ENCODE assay signal across 8 cellular contexts in the genomic region with DNA sequence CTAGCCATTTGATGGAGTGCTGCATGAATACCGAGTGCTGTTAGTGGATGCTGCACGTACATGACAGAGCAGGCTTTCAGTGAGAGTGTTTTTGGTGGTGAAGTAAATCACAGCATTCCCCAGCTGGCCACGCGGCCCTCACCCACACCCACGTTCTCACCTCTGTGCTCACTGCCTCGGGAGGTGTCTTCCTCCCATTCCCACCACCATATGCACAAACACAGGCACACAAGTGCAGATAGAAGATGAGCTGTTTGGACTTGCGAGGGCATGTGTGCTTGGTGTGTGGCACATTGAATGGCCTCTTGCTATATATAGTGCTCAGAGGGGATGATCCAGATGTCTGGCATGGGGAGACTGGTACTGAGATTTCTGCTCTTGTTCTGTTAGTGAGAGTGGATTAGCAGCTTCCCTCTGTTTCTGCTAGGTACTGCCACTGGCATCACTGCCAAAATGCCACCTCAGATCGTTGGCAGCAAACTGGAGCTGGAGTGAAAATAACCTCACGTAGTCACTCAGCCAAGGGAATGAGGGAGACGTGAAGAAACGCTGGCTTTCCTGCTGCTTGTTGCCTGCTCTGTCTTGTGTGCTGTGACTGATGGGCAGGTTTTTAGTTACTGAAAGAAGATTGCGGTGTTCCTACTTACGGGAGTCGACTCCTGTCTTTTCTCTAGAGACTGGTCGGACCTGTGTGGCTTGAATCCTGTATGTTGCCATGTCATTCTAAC. TPM values are rescaled to one million over a fixed set of nuclear protein-coding genes. Genes with fewer than 3 reads are reported as not detected.
DNase-seq lines count a peak whose midpoint lies in the region; ATAC-seq and TF ChIP-seq lines count a peak whose summit lies in the region.

No MANE protein-coding gene starts in this region.

- ATAC-seq in GM23338 (peak; percentile 10; the same call in 2 of the 3 replicates), HG03439 (IDR thresholded peaks at IDR 0.05; ENCODE audit: unreplicated experiment) (no peak), HG03442 (IDR thresholded peaks at IDR 0.05; ENCODE audit: unreplicated experiment) (no peak)
- ATAC-seq in activated T-cell treated with anti-CD3 and anti-CD28 coated beads, Interleukin-2, amount 50 U/mL, for 4 hours = peak; percentile 15 to 24

- H3K9me3 Mint-ChIP-seq in GM23338 = no peaks in the 10 kb centered on the region
- H3K9me3 Mint-ChIP-seq in activated T-cell treated with anti-CD3 and anti-CD28 coated beads, Interleukin-2, amount 50 U/mL, for 4 hours = no peaks in the 10 kb centered on the region

- peaks cover 100% of the 10 kb centered on the region for H3K79me2 ChIP-seq in GM23338 (replicated peaks; ENCODE audit: insufficient read depth)

- H3K27ac ChIP-seq in GM23338 (ENCODE audit: low read depth) = peak overlapping the region; percentile 8

- H3F3A ChIP-seq in GM23338 (replicated peaks; ENCODE audit: low read depth) = peaks cover 45% of the 10 kb centered on the region

- peaks cover 94% of the 10 kb centered on the region for H4K20me1 ChIP-seq in GM23338 (replicated peaks; ENCODE audit: insufficient read depth)

- H3K36me3 ChIP-seq in GM23338 (ENCODE audit: insufficient read depth) = peaks cover 22% of the 10 kb centered on the region

- peaks cover 77% of the 10 kb centered on the region for H3K4me1 Mint-ChIP-seq in GM23338
- H3K4me1 Mint-ChIP-seq in activated T-cell treated with anti-CD3 and anti-CD28 coated beads, Interleukin-2, amount 50 U/mL, for 4 hours (ENCODE audit: low read depth) = peaks cover 68% of the 10 kb centered on the region

- intact Hi-C loops in head of caudate nucleus (cut with DNase I) = no loop called here
- intact Hi-C loops in posterior vena cava (cut with DNase I) = no loop called here

- H3K27me3 ChIP-seq in GM23338 (ENCODE audit: insufficient read depth) = no peaks in the 10 kb centered on the region

- peak overlapping the region; percentile 39; the same call in 1 of the 2 replicates for H3K4me3 ChIP-seq in GM23338

- H3K4me1 ChIP-seq in GM23338 (ENCODE audit: insufficient read depth) = peaks cover 90% of the 10 kb centered on the region

- TF ChIP-seq CTCF in GM23338 (conservative IDR thresholded peaks at IDR 0.05; ENCODE audit: low read depth in 2 of 2) = no peak

- H3K27ac Mint-ChIP-seq in GM23338 = peak overlapping the region; percentile 70

- H3K4me2 ChIP-seq in GM23338 = peak overlapping the region; percentile 10

- H2AFZ ChIP-seq in GM23338 = no peak overlapping the region

- DNase-seq in GM23338 (ENCODE audit: low spot score) (no peak), head of caudate nucleus (peak in 24 of 42 donors; percentile 19 to 72 (median 38)), posterior vena cava (ENCODE audit: low spot score) (peak; percentile 46), kidney tubule cell (ENCODE audit: low spot score) (no peak), AML-193 (lab: John Stamatoyannopoulos, UW) (no peak)
- DNase-seq in activated T-cell treated with anti-CD3 and anti-CD28 coated beads, Interleukin-2, amount 50 U/mL, for 4 hours = no peak

- H3K9me2 ChIP-seq in GM23338 (ENCODE audit: insufficient read depth) = no peaks in the 10 kb centered on the region

- H3K36me3 Mint-ChIP-seq in GM23338 (ENCODE audit: low read depth) = peaks cover 64% of the 10 kb centered on the region
- H3K36me3 Mint-ChIP-seq in activated T-cell treated with anti-CD3 and anti-CD28 coated beads, Interleukin-2, amount 50 U/mL, for 4 hours (ENCODE audit: insufficient read depth) = peaks cover 28% of the 10 kb centered on the region

- H3K4me3 Mint-ChIP-seq in GM23338 = no peak overlapping the region
- no peak overlapping the region for H3K4me3 Mint-ChIP-seq in activated T-cell treated with anti-CD3 and anti-CD28 coated beads, Interleukin-2, amount 50 U/mL, for 4 hours

- H3K27me3 Mint-ChIP-seq in GM23338 (ENCODE audit: insufficient read depth, low read depth, poor library complexity) = peaks cover 7% of the 10 kb centered on the region
- no peaks in the 10 kb centered on the region for H3K27me3 Mint-ChIP-seq in activated T-cell treated with anti-CD3 and anti-CD28 coated beads, Interleukin-2, amount 50 U/mL, for 4 hours (ENCODE audit: low read depth)

TF ChIP-seq in GM23338, 12 proteins besides CTCF, POLR2A, EP300 and RAD21 (continues in another document):
- TF ChIP-seq NANOG (IDR thresholded peaks at IDR 0.05; ENCODE audit: borderline replicate concordance) (no peak), ZNF114 (CRISPR knock-in tag; IDR thresholded peaks at IDR 0.05) (no peak), POLR2AphosphoS5 (IDR thresholded peaks at IDR 0.05; ENCODE audit: low read depth) (no peak), CREB1 (CRISPR knock-in tag; IDR thresholded peaks at IDR 0.05; ENCODE audit: low read depth) (no peak), JUNB (IDR thresholded peaks at IDR 0.05; ENCODE audit: unreplicated experiment) (no peak), EZH2phosphoT487 (IDR thresholded peaks at IDR 0.05; ENCODE audit: unreplicated experiment) (no peak), STAT1 (IDR thresholded peaks at IDR 0.05; ENCODE audit: unreplicated experiment) (no peak)
- TF ChIP-seq, protein P1, sequence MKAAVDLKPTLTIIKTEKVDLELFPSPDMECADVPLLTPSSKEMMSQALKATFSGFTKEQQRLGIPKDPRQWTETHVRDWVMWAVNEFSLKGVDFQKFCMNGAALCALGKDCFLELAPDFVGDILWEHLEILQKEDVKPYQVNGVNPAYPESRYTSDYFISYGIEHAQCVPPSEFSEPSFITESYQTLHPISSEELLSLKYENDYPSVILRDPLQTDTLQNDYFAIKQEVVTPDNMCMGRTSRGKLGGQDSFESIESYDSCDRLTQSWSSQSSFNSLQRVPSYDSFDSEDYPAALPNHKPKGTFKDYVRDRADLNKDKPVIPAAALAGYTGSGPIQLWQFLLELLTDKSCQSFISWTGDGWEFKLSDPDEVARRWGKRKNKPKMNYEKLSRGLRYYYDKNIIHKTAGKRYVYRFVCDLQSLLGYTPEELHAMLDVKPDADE (IDR thresholded peaks at IDR 0.05) = no peak
- TF ChIP-seq, protein P2, sequence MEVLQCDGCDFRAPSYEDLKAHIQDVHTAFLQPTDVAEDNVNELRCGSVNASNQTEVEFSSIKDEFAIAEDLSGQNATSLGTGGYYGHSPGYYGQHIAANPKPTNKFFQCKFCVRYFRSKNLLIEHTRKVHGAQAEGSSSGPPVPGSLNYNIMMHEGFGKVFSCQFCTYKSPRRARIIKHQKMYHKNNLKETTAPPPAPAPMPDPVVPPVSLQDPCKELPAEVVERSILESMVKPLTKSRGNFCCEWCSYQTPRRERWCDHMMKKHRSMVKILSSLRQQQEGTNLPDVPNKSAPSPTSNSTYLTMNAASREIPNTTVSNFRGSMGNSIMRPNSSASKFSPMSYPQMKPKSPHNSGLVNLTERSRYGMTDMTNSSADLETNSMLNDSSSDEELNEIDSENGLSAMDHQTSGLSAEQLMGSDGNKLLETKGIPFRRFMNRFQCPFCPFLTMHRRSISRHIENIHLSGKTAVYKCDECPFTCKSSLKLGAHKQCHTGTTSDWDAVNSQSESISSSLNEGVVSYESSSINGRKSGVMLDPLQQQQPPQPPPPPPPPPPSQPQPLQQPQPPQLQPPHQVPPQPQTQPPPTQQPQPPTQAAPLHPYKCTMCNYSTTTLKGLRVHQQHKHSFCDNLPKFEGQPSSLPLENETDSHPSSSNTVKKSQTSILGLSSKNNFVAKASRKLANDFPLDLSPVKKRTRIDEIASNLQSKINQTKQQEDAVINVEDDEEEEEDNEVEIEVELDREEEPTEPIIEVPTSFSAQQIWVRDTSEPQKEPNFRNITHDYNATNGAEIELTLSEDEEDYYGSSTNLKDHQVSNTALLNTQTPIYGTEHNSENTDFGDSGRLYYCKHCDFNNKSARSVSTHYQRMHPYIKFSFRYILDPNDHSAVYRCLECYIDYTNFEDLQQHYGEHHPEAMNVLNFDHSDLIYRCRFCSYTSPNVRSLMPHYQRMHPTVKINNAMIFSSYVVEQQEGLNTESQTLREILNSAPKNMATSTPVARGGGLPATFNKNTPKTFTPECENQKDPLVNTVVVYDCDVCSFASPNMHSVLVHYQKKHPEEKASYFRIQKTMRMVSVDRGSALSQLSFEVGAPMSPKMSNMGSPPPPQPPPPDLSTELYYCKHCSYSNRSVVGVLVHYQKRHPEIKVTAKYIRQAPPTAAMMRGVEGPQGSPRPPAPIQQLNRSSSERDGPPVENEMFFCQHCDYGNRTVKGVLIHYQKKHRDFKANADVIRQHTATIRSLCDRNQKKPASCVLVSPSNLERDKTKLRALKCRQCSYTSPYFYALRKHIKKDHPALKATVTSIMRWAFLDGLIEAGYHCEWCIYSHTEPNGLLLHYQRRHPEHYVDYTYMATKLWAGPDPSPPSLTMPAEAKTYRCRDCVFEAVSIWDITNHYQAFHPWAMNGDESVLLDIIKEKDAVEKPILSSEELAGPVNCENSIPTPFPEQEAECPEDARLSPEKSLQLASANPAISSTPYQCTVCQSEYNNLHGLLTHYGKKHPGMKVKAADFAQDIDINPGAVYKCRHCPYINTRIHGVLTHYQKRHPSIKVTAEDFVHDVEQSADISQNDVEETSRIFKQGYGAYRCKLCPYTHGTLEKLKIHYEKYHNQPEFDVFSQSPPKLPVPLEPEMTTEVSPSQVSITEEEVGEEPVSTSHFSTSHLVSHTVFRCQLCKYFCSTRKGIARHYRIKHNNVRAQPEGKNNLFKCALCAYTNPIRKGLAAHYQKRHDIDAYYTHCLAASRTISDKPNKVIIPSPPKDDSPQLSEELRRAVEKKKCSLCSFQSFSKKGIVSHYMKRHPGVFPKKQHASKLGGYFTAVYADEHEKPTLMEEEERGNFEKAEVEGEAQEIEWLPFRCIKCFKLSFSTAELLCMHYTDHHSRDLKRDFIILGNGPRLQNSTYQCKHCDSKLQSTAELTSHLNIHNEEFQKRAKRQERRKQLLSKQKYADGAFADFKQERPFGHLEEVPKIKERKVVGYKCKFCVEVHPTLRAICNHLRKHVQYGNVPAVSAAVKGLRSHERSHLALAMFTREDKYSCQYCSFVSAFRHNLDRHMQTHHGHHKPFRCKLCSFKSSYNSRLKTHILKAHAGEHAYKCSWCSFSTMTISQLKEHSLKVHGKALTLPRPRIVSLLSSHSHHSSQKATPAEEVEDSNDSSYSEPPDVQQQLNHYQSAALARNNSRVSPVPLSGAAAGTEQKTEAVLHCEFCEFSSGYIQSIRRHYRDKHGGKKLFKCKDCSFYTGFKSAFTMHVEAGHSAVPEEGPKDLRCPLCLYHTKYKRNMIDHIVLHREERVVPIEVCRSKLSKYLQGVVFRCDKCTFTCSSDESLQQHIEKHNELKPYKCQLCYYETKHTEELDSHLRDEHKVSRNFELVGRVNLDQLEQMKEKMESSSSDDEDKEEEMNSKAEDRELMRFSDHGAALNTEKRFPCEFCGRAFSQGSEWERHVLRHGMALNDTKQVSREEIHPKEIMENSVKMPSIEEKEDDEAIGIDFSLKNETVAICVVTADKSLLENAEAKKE (CRISPR knock-in tag; IDR thresholded peaks at IDR 0.05) = no peak

RNA-seq across cellular contexts. Expression of a gene that starts 19.1 kb away (rescaled TPM):
- total RNA-seq in GM23338 (2014; rRNA removed; shearing (Covaris generic)) = 308 and 325 TPM in 2 replicates
- polyA plus RNA-seq in GM23338 (2016; fragmentation: Nextera tagmentation; extraction: Ambion mirVana) = 305 and 322 TPM in 2 replicates
- 100 to 1,000 TPM; 107 to 129 (median 117) TPM for total RNA-seq in activated T-cell treated with anti-CD3 and anti-CD28 coated beads, Interleukin-2, amount 50 U/mL, for 4 hours
- total RNA-seq in posterior vena cava = 100 to 1,000 TPM; 105 to 118 TPM

Comparison
In these comparisons a context has a peak if more than half of its experiments do, and no peak if none do; other contexts are left out.
1. ATAC-seq: peak in GM23338 (single experiment) and activated T-cell treated with anti-CD3 and anti-CD28 coated beads, Interleukin-2, amount 50 U/mL, for 4 hours (2 of 2); none in HG03439 (single experiment) and HG03442 (single experiment).
2. DNase-seq: peak in head of caudate nucleus (24 of 42) and posterior vena cava (single experiment); none in GM23338 (single experiment), activated T-cell treated with anti-CD3 and anti-CD28 coated beads, Interleukin-2, amount 50 U/mL, for 4 hours (single experiment), kidney tubule cell (single experiment) and AML-193 (0 of 2).